Comparison of ENCODE assay signal across 1 cellular context in genomic region chr20:51594999-51595532, GRCh38.
TF ChIP-seq lines count a peak whose summit lies in the region.

No MANE protein-coding gene starts in this region.

TF ChIP-seq in K562, 482 proteins besides CTCF, POLR2A, EP300 and RAD21 (continued from another document and continues in another):
- TF ChIP-seq CHAMP1 (IDR thresholded peaks at IDR 0.05) (peak; percentile 50; the same call in 1 of the 2 replicates), MITF (IDR thresholded peaks at IDR 0.05) (peak; percentile 60; the same call in 1 of the 2 replicates), MYNN (IDR thresholded peaks at IDR 0.05) (0 out of 2 replicates have a peak, but pooled peaks have one; percentile 23), MYNN (CRISPR knock-in tag; IDR thresholded peaks at IDR 0.05) (no peak), CC2D1A (IDR thresholded peaks at IDR 0.05) (peak; percentile 88), NFYB (IDR thresholded peaks at IDR 0.05; ENCODE audit: extremely low read depth, insufficient read length) (no peak), MCM2 (IDR thresholded peaks at IDR 0.05; ENCODE audit: low read depth) (no peak), SNAPC5 (CRISPR knock-in tag; IDR thresholded peaks at IDR 0.05) (no peak), E2F6 (IDR thresholded peaks at IDR 0.05; ENCODE audit: borderline replicate concordance in 1 of 2, extremely low read depth in 1 of 2, insufficient read depth in 1 of 2, insufficient read length in 1 of 2, low read depth in 1 of 2, low read length in 1 of 2, poor library complexity in 1 of 2, severe bottlenecking in 1 of 2) (peak; percentile 89 to 96), SMARCC2 (IDR thresholded peaks at IDR 0.05; ENCODE audit: low read depth) (no peak), SMAD4 (CRISPR knock-in tag; conservative IDR thresholded peaks at IDR 0.05) (peak; percentile 68), RBFOX2 (IDR thresholded peaks at IDR 0.05; ENCODE audit: low read depth, low read length) (peak; percentile 44), JUND (IDR thresholded peaks at IDR 0.05; ENCODE audit: borderline replicate concordance, low read depth, low read length) (no peak; the same call in 1 of the 2 replicates), JUND (tag; IDR thresholded peaks at IDR 0.05; ENCODE audit: borderline replicate concordance, low read depth, low read length) (peak; percentile 70; the same call in 1 of the 3 replicates), CCAR2 (IDR thresholded peaks at IDR 0.05; ENCODE audit: low read depth, low read length) (no peak), MCM7 (IDR thresholded peaks at IDR 0.05) (no peak), ZNF253 (CRISPR knock-in tag; conservative IDR thresholded peaks at IDR 0.05) (no peak), ZBTB11 (CRISPR knock-in tag; IDR thresholded peaks at IDR 0.05) (peak in 2 of 3 experiments; percentile 17 to 47; a peak in 2 of 6 replicates), DMBX1 (CRISPR knock-in tag; IDR thresholded peaks at IDR 0.05; ENCODE audit: borderline replicate concordance) (no peak), HMGXB4 (CRISPR knock-in tag; IDR thresholded peaks at IDR 0.05) (peak; percentile 60; the same call in 1 of the 2 replicates), L3MBTL2 (IDR thresholded peaks at IDR 0.05) (peak; percentile 96), GABPA (tag; conservative IDR thresholded peaks at IDR 0.05; ENCODE audit: low read depth) (peak; percentile 76), IRF2 (CRISPR knock-in tag; IDR thresholded peaks at IDR 0.05) (no peak), CBX3 (IDR thresholded peaks at IDR 0.05; ENCODE audit: borderline replicate concordance in 1 of 2, low read length in 2 of 2) (peak in 1 of 2 experiments; percentile 82; a peak in 1 of 3 replicates), SOX6 (IDR thresholded peaks at IDR 0.05) (peak; percentile 54; the same call in 1 of the 2 replicates), ZNF431 (CRISPR knock-in tag; IDR thresholded peaks at IDR 0.05) (peak; percentile 79), SMARCA4 (IDR thresholded peaks at IDR 0.05) (no peak), ZNF384 (IDR thresholded peaks at IDR 0.05; ENCODE audit: low read depth, low read length) (peak; percentile 7; the same call in 1 of the 2 replicates), ZNF24 (IDR thresholded peaks at IDR 0.05) (no peak), RFX7 (CRISPR knock-in tag; IDR thresholded peaks at IDR 0.05) (no peak), MYBL2 (IDR thresholded peaks at IDR 0.05; ENCODE audit: low read depth) (peak; percentile 78), MYBL2 (CRISPR knock-in tag; IDR thresholded peaks at IDR 0.05; ENCODE audit: borderline replicate concordance) (no peak), BCLAF1 (IDR thresholded peaks at IDR 0.05; ENCODE audit: borderline replicate concordance in 1 of 2, control insufficient read depth in 1 of 2, low read depth in 2 of 2, low read length in 1 of 2) (no peak), CLOCK (CRISPR knock-in tag; IDR thresholded peaks at IDR 0.05; ENCODE audit: borderline replicate concordance) (no peak), SREBF1 (IDR thresholded peaks at IDR 0.05; ENCODE audit: borderline replicate concordance, low read depth, low read length) (no peak), PHTF2 (CRISPR knock-in tag; IDR thresholded peaks at IDR 0.05) (no peak), MAX (CRISPR knock-in tag; IDR thresholded peaks at IDR 0.05) (peak; percentile 99), FOXM1 (IDR thresholded peaks at IDR 0.05; ENCODE audit: low read depth) (peak; percentile 64), FOXM1 (CRISPR knock-in tag; IDR thresholded peaks at IDR 0.05; ENCODE audit: low read depth) (no peak), ELF1 (tag; IDR thresholded peaks at IDR 0.05) (peak; percentile 89), GATAD2B (IDR thresholded peaks at IDR 0.05; ENCODE audit: borderline replicate concordance) (peak; percentile 57; the same call in 1 of the 2 replicates), SIN3A (IDR thresholded peaks at IDR 0.05; ENCODE audit: borderline replicate concordance in 2 of 2, control insufficient read depth in 1 of 2, low read depth in 2 of 2, low read length in 2 of 2) (peak in 1 of 2 experiments; percentile 50; a peak in 1 of 4 replicates), MLLT1 (IDR thresholded peaks at IDR 0.05) (no peak)
